ENCODE assay signal across 19 cellular contexts in the genomic region with DNA sequence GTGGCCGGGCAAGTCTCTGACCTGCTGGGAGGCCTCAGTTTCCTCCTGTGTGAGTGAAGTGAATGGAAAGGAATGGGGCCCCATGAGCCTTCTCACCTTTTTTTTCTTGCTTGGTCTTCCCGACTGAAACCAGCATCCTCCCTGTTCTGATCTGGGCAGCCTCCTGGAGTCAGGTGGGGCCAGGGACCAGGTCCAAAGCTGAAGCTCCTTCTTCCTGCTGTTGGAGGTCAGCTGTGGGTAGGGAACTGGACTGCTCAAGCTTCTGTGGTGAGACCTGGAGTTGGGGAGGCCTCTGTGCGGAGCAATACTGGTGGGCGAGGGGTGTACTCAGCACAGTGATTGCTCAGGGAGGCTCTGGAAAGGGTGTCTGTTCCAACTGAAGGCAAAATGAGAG.
A peak's percentile ranks its signal among the peaks of the same experiment; 100 is the strongest.
DNase-seq lines count a peak whose midpoint lies in the region; ATAC-seq, FAIRE-seq and TF ChIP-seq lines count a peak whose summit lies in the region.
"Had no signal": no experiment of that assay in that cellular context is flagged by ENCODE, and none has a peak within 500 bp of the region (broad histone marks: within the 10 kb centered on the region; RNA-seq: fewer than 3 reads in every experiment).

No MANE protein-coding gene starts in this region.

- no peak overlapping the region for H3K4me3 Mint-ChIP-seq in astrocyte (ENCODE audit: unreplicated experiment)
- H3K4me3 Mint-ChIP-seq: GM23338 had no signal

- DNase-seq in right atrium auricular region (ENCODE audit: low spot score) (no peak), left ventricle myocardium superior (no peak), astrocyte (ENCODE audit: low read depth) (no peak), neuronal stem cell (ENCODE audit: low spot score) (no peak), tibial artery (no peak), NCI-H524 treated with DMSO at 0.1 percent for 48 hours (lab: John Stamatoyannopoulos, UW) (no peak), dermis blood vessel endothelial cell (no peak)
- DNase-seq: MG63, NCI-H1092 treated with DMSO at 0.1 percent for 48 hours, NCI-H1694 treated with DMSO at 0.1 percent for 48 hours, NCI-H2171 treated with DMSO at 0.1 percent for 48 hours, NCI-H510A, SIG-M5 had no signal

- no peaks in the 10 kb centered on the region for H3K9me3 Mint-ChIP-seq in astrocyte (ENCODE audit: unreplicated experiment)
- H3K9me3 Mint-ChIP-seq: GM23338 had no signal

- peaks cover 24% of the 10 kb centered on the region for H3K4me1 Mint-ChIP-seq in astrocyte (ENCODE audit: low read depth, unreplicated experiment)

- H2BK12ac ChIP-seq in neuronal stem cell (ENCODE audit: low read length) = no peak overlapping the region

- TF ChIP-seq CTCF in right atrium auricular region (IDR thresholded peaks at IDR 0.05) (no peak), astrocyte (IDR thresholded peaks at IDR 0.05; ENCODE audit: insufficient read depth, low read depth, low read length) (no peak), tibial artery (IDR thresholded peaks at IDR 0.05) (no peak)

- H2AFZ ChIP-seq in astrocyte (ENCODE audit: low read depth, low read length) (no peak overlapping the region), neuronal stem cell (ENCODE audit: low read length) (no peak overlapping the region)

- no peak overlapping the region for H2BK15ac ChIP-seq in neuronal stem cell (ENCODE audit: low read length)

- H3K27ac ChIP-seq in right atrium auricular region = peak overlapping the region; percentile 55 to 78
- no peak overlapping the region for H3K27ac ChIP-seq in astrocyte (ENCODE audit: low read depth, low read length)
- H3K27ac ChIP-seq in neuronal stem cell (replicated peaks; ENCODE audit: low read length) = no peak overlapping the region
- peak overlapping the region; percentile 60 to 84 for H3K27ac ChIP-seq in tibial artery
- H3K27ac ChIP-seq: KMS-11 had no signal

- H3K36me3 Mint-ChIP-seq in astrocyte (ENCODE audit: low read depth, unreplicated experiment) = no peaks in the 10 kb centered on the region

- no peak overlapping the region for H2BK120ac ChIP-seq in neuronal stem cell (ENCODE audit: low read depth, low read length)

- H3K79me1 ChIP-seq in neuronal stem cell (ENCODE audit: low read depth, low read length) = no peaks in the 10 kb centered on the region

- H2BK5ac ChIP-seq in neuronal stem cell (ENCODE audit: low read length) = no peak overlapping the region

- H3K27me3 ChIP-seq in right atrium auricular region (no peaks in the 10 kb centered on the region), astrocyte (ENCODE audit: insufficient read depth, low read length) (no peaks in the 10 kb centered on the region), neuronal stem cell (ENCODE audit: control insufficient read depth in 3 of 3, insufficient read depth in 3 of 3, low read depth in 1 of 3, low read length in 3 of 3) (no peaks in the 10 kb centered on the region), tibial artery (no peaks in the 10 kb centered on the region)
- H3K27me3 ChIP-seq: MG63 had no signal

- H3K9me3 ChIP-seq in right atrium auricular region (no peaks in the 10 kb centered on the region), astrocyte (ENCODE audit: insufficient read depth, low read depth, low read length) (no peaks in the 10 kb centered on the region), neuronal stem cell (replicated peaks in 1 of 2; ENCODE audit: control insufficient read depth in 2 of 2, insufficient read depth in 1 of 2, low read depth in 1 of 2, low read length in 2 of 2) (no peaks in the 10 kb centered on the region), tibial artery (no peaks in the 10 kb centered on the region)
- H3K9me3 ChIP-seq: MG63 had no signal

- ATAC-seq in left ventricle myocardium superior (no peak), HG03196 (IDR thresholded peaks at IDR 0.05; ENCODE audit: unreplicated experiment) (no peak)
- ATAC-seq: GM23338 had no signal

- H4K8ac ChIP-seq in neuronal stem cell (ENCODE audit: low read depth, low read length) = no peak overlapping the region

- no peak overlapping the region for H4K91ac ChIP-seq in neuronal stem cell (ENCODE audit: low read depth, low read length, poor library complexity)

- no peak overlapping the region for H3K14ac ChIP-seq in neuronal stem cell (ENCODE audit: low read length)

- H3K18ac ChIP-seq in neuronal stem cell (ENCODE audit: low read length) = peak overlapping the region; percentile 8

- intact Hi-C loops in left ventricle myocardium superior (cut with micrococcal nuclease) (loop anchor here (10.0 kb wide), 2 partner anchors 369 to 689 kb away; partner anchors contain the start of genes ELL2 and RFESD), tibial artery (cut with DNase I; ENCODE audit: low total_unique reads) (no loop called here)

- no peaks in the 10 kb centered on the region for H4K20me1 ChIP-seq in astrocyte (ENCODE audit: insufficient read depth, low read length)

- H3K4me2 ChIP-seq in astrocyte (ENCODE audit: low read length) (no peak overlapping the region), neuronal stem cell (ENCODE audit: insufficient read depth, low read length, poor library complexity, severe bottlenecking) (no peak overlapping the region)
- H3K4me2 ChIP-seq: GM23338, KMS-11 had no signal

- no peaks in the 10 kb centered on the region for H3K79me2 ChIP-seq in astrocyte (ENCODE audit: insufficient read depth, low read length)

- H3K4me3 ChIP-seq in right atrium auricular region (no peak overlapping the region), astrocyte (ENCODE audit: insufficient read depth, low read depth, low read length) (no peak overlapping the region), neuronal stem cell (ENCODE audit: low read length in 2 of 2) (no peak overlapping the region), tibial artery (peak overlapping the region in 1 of 2 donors; percentile 5)
- H3K4me3 ChIP-seq: GM23338, MG63 had no signal

- H2AK5ac ChIP-seq in neuronal stem cell (ENCODE audit: low read depth, low read length) = no peak overlapping the region

- no peaks in the 10 kb centered on the region for H3K27me3 Mint-ChIP-seq in astrocyte (ENCODE audit: low read depth, unreplicated experiment)

- H3K9ac ChIP-seq in astrocyte (ENCODE audit: low read length) (no peak overlapping the region), neuronal stem cell (ENCODE audit: low read depth, low read length, poor library complexity) (no peak overlapping the region)
- H3K9ac ChIP-seq: KMS-11 had no signal

- WGBS in neuronal stem cell (ENCODE audit: extremely low coverage in 2 of 2, insufficient read length in 2 of 2, insufficient replicate concordance in 1 of 2), 2 donors = no CpG with 5 or more reads among the region's 4 CpGs

- H3K36me3 ChIP-seq in right atrium auricular region (no peaks in the 10 kb centered on the region), astrocyte (ENCODE audit: insufficient read depth, low read length) (no peaks in the 10 kb centered on the region), neuronal stem cell (replicated peaks in 1 of 2; ENCODE audit: control insufficient read depth in 2 of 2, insufficient read depth in 2 of 2, low read length in 2 of 2) (no peaks in the 10 kb centered on the region), tibial artery (no peaks in the 10 kb centered on the region)
- H3K36me3 ChIP-seq: MG63 had no signal

- peak overlapping the region; percentile 20 for H3K27ac Mint-ChIP-seq in astrocyte (ENCODE audit: unreplicated experiment)
- H3K27ac Mint-ChIP-seq: GM23338 had no signal

- H3K4ac ChIP-seq in neuronal stem cell (ENCODE audit: low read length) = no peak overlapping the region

- H3K4me1 ChIP-seq in right atrium auricular region (peaks cover 0 to 31% of the 10 kb centered on the region in 2 donors), astrocyte (ENCODE audit: insufficient read depth, low read length) (peaks cover 14% of the 10 kb centered on the region), neuronal stem cell (ENCODE audit: control insufficient read depth in 2 of 2, insufficient read depth in 1 of 2, low read depth in 1 of 2, low read length in 2 of 2) (peaks cover 1 to 2% of the 10 kb centered on the region in 2 donors), tibial artery (peaks cover 0 to 92% (median 54%) of the 10 kb centered on the region in 4 donors)

- H3K23ac ChIP-seq in neuronal stem cell (ENCODE audit: low read depth, low read length, poor library complexity) = no peak overlapping the region

- no peak for FAIRE-seq in astrocyte (lab: Jason Lieb, UNC)
- FAIRE-seq: G401.6, GM12892, RCC 7860 had no signal

Comparison
In these comparisons a context has a peak if more than half of its experiments do, and no peak if none do; other contexts are left out.
1. H3K27ac ChIP-seq: peak in right atrium auricular region (2 of 2) and tibial artery (2 of 2); none in astrocyte (single experiment) and neuronal stem cell (single experiment).